Comparison of ENCODE assay signal across 8 cellular contexts in the genomic region with DNA sequence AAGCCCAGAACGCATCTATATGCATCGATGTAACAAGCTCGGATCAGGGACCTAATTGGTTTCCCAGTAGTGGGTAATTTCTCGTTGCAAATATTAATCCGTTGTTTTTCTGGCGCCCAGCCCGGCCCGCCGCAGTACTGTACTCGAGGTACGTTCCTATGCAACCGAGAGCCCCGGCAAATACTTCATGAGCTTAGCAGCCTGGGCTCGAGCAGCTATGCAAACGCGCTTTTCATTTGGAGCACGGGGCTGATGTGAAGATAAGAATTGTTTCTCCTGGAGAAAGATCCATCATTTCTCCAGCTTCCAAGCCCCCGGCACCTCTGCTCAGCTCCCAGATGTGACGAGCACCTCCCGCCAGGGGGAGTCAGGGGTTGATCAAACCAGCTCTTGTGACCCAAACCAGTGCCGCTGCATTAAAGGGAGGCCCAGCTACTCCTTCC.
DNase-seq lines count a peak whose midpoint lies in the region; ATAC-seq and TF ChIP-seq lines count a peak whose summit lies in the region.

No MANE protein-coding gene starts in this region.

- H3K36me3 ChIP-seq in H7 (replicated peaks; ENCODE audit: control insufficient read depth, insufficient read depth, low read length) (no peaks in the 10 kb centered on the region), prostate gland (no peaks in the 10 kb centered on the region), colonic mucosa (no peaks in the 10 kb centered on the region)

- DNase-seq in H7 (peak; percentile 95), RKO (ENCODE audit: low spot score) (peak; percentile 27), foreskin fibroblast (peak; percentile 33 to 74), prostate gland (ENCODE audit: low spot score) (peak; percentile 17), colonic mucosa (no peak)
- no peak for DNase-seq in activated CD8-positive, alpha-beta memory T cell treated with anti-CD3 and anti-CD28 coated beads, Interleukin-2, amount 50 U/mL, for 48 hours

- 12% methylated on average over 21 of the region's 21 CpGs for WGBS in prostate gland

- no peak for TF ChIP-seq POLR2A in prostate gland (IDR thresholded peaks at IDR 0.05)

- TF ChIP-seq CTCF in foreskin fibroblast (IDR thresholded peaks at IDR 0.05; ENCODE audit: low read depth, low read length) (peak; percentile 67), prostate gland (IDR thresholded peaks at IDR 0.05) (peak in 3 of 4 experiments; percentile 19 to 45 (median 42)), colonic mucosa (IDR thresholded peaks at IDR 0.05) (no peak)

- H3K4me3 ChIP-seq in H7 (ENCODE audit: insufficient read depth, low read depth, low read length) (no peak overlapping the region), foreskin fibroblast (ENCODE audit: low read depth in 1 of 2, low read length in 2 of 2) (no peak overlapping the region), prostate gland (no peak overlapping the region), colonic mucosa (no peak overlapping the region)

- no peaks in the 10 kb centered on the region for H3K4me1 ChIP-seq in prostate gland (replicated peaks)
- H3K4me1 ChIP-seq in colonic mucosa = no peaks in the 10 kb centered on the region

- H3K9me3 ChIP-seq in prostate gland (no peaks in the 10 kb centered on the region), colonic mucosa (no peaks in the 10 kb centered on the region)

- ATAC-seq in HG02763 (IDR thresholded peaks at IDR 0.05; ENCODE audit: unreplicated experiment) = no peak
- no peak for ATAC-seq in HG03159 (IDR thresholded peaks at IDR 0.05; ENCODE audit: unreplicated experiment)

- H3K27ac ChIP-seq in prostate gland = no peak overlapping the region
- H3K27ac ChIP-seq in colonic mucosa = no peak overlapping the region

- H3K27me3 ChIP-seq in H7 (ENCODE audit: control insufficient read depth, insufficient read depth, low read length) (no peaks in the 10 kb centered on the region), prostate gland (replicated peaks; ENCODE audit: insufficient read depth) (no peaks in the 10 kb centered on the region), colonic mucosa (no peaks in the 10 kb centered on the region)

- intact Hi-C loops in prostate gland (cut with DNase I) = loop anchor here (1.0 to 10.0 kb wide), 2 partner anchors 95 to 291 kb away; no protein-coding TSS in a partner anchor
- intact Hi-C loops in colonic mucosa (cut with DNase I) = no loop called here

- no peak overlapping the region for H3K9ac ChIP-seq in colonic mucosa (ENCODE audit: low read depth in 2 of 2, low read length in 2 of 2)

Comparison
In these comparisons a context has a peak if more than half of its experiments do, and no peak if none do; other contexts are left out.
1. DNase-seq: peak in H7 (single experiment), RKO (single experiment), foreskin fibroblast (2 of 2) and prostate gland (single experiment); none in colonic mucosa (single experiment) and activated CD8-positive, alpha-beta memory T cell treated with anti-CD3 and anti-CD28 coated beads, Interleukin-2, amount 50 U/mL, for 48 hours (single experiment).